In genomic region chr12:68785823-68786222, GRCh38 we compare ENCODE assay signal across 1 cellular context.
TF ChIP-seq lines count a peak whose summit lies in the region.

No MANE protein-coding gene starts in this region.

TF ChIP-seq in HepG2, 621 proteins besides CTCF, POLR2A, EP300 and RAD21 (continued from another document and continues in another):
- TF ChIP-seq ZUFSP (CRISPR knock-in tag; IDR thresholded peaks at IDR 0.05; ENCODE audit: borderline replicate concordance), result no peak
- TF ChIP-seq, protein P1, sequence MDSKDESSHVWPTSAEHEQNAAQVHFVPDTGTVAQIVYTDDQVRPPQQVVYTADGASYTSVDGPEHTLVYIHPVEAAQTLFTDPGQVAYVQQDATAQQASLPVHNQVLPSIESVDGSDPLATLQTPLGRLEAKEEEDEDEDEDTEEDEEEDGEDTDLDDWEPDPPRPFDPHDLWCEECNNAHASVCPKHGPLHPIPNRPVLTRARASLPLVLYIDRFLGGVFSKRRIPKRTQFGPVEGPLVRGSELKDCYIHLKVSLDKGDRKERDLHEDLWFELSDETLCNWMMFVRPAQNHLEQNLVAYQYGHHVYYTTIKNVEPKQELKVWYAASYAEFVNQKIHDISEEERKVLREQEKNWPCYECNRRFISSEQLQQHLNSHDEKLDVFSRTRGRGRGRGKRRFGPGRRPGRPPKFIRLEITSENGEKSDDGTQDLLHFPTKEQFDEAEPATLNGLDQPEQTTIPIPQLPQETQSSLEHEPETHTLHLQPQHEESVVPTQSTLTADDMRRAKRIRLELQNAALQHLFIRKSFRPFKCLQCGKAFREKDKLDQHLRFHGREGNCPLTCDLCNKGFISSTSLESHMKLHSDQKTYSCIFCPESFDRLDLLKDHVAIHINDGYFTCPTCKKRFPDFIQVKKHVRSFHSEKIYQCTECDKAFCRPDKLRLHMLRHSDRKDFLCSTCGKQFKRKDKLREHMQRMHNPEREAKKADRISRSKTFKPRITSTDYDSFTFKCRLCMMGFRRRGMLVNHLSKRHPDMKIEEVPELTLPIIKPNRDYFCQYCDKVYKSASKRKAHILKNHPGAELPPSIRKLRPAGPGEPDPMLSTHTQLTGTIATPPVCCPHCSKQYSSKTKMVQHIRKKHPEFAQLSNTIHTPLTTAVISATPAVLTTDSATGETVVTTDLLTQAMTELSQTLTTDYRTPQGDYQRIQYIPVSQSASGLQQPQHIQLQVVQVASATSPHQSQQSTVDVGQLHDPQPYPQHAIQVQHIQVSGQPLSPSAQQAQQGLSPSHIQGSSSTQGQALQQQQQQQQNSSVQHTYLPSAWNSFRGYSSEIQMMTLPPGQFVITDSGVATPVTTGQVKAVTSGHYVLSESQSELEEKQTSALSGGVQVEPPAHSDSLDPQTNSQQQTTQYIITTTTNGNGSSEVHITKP (CRISPR knock-in tag; IDR thresholded peaks at IDR 0.05; ENCODE audit: low read depth), result no peak
- no peak for TF ChIP-seq NR2F6 (IDR thresholded peaks at IDR 0.05)
- 0 out of 2 replicates have a peak, but pooled peaks have one; percentile 11 for TF ChIP-seq NR2F6 (CRISPR knock-in tag; IDR thresholded peaks at IDR 0.05)
- TF ChIP-seq FOXM1 (CRISPR knock-in tag; IDR thresholded peaks at IDR 0.05), result no peak
- TF ChIP-seq GATAD1 (CRISPR knock-in tag; IDR thresholded peaks at IDR 0.05), result no peak
- no peak for TF ChIP-seq ZFX (CRISPR knock-in tag; IDR thresholded peaks at IDR 0.05; ENCODE audit: low read depth)
- TF ChIP-seq, protein P2, sequence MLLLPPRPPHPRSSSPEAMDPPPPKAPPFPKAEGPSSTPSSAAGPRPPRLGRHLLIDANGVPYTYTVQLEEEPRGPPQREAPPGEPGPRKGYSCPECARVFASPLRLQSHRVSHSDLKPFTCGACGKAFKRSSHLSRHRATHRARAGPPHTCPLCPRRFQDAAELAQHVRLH (CRISPR knock-in tag; IDR thresholded peaks at IDR 0.05; ENCODE audit: borderline replicate concordance, low read depth), result no peak
- no peak for TF ChIP-seq HDAC6 (IDR thresholded peaks at IDR 0.05; ENCODE audit: low read depth, low read length)
- no peak for TF ChIP-seq ZNF274 (CRISPR knock-in tag; IDR thresholded peaks at IDR 0.05)
- TF ChIP-seq ZSCAN21 (CRISPR knock-in tag; IDR thresholded peaks at IDR 0.05; ENCODE audit: borderline replicate concordance), result no peak
- TF ChIP-seq ZNF292 (CRISPR knock-in tag; IDR thresholded peaks at IDR 0.05; ENCODE audit: borderline replicate concordance, low read depth), result no peak
- no peak for TF ChIP-seq ZFP91 (CRISPR knock-in tag; IDR thresholded peaks at IDR 0.05; ENCODE audit: borderline replicate concordance)
- TF ChIP-seq CEBPG (CRISPR knock-in tag; IDR thresholded peaks at IDR 0.05), result no peak
- TF ChIP-seq ETV5 (CRISPR knock-in tag; IDR thresholded peaks at IDR 0.05; ENCODE audit: borderline replicate concordance), result no peak
- 0 out of 2 replicates have a peak, but pooled peaks have one; percentile 24 for TF ChIP-seq IKZF5 (CRISPR knock-in tag; IDR thresholded peaks at IDR 0.05)
- no peak for TF ChIP-seq ZNF790 (CRISPR knock-in tag; IDR thresholded peaks at IDR 0.05; ENCODE audit: borderline replicate concordance)
- no peak for TF ChIP-seq ZFAT (CRISPR knock-in tag; conservative IDR thresholded peaks at IDR 0.05)
- TF ChIP-seq RCOR2 (CRISPR knock-in tag; IDR thresholded peaks at IDR 0.05), result 0 out of 2 replicates have a peak, but pooled peaks have one; percentile 25
- TF ChIP-seq MYC (CRISPR knock-in tag; IDR thresholded peaks at IDR 0.05; ENCODE audit: borderline replicate concordance), result no peak
- no peak for TF ChIP-seq ZNF761 (CRISPR knock-in tag; conservative IDR thresholded peaks at IDR 0.05)
- no peak for TF ChIP-seq ZNF784 (CRISPR knock-in tag; IDR thresholded peaks at IDR 0.05; ENCODE audit: borderline replicate concordance)
- no peak for TF ChIP-seq ZNF205 (CRISPR knock-in tag; IDR thresholded peaks at IDR 0.05)
- no peak for TF ChIP-seq KLF13 (CRISPR knock-in tag; IDR thresholded peaks at IDR 0.05)
- TF ChIP-seq ZNF773 (CRISPR knock-in tag; IDR thresholded peaks at IDR 0.05; ENCODE audit: borderline replicate concordance), result no peak
- TF ChIP-seq NR2C2 (CRISPR knock-in tag; IDR thresholded peaks at IDR 0.05; ENCODE audit: borderline replicate concordance), result no peak
- no peak for TF ChIP-seq HNRNPUL1 (IDR thresholded peaks at IDR 0.05; ENCODE audit: low read depth, low read length)
- TF ChIP-seq RARA (CRISPR knock-in tag; IDR thresholded peaks at IDR 0.05), result peak; percentile 67
- no peak for TF ChIP-seq ZSCAN30 (CRISPR knock-in tag; IDR thresholded peaks at IDR 0.05)
- no peak for TF ChIP-seq GTF3A (CRISPR knock-in tag; conservative IDR thresholded peaks at IDR 0.05)
- TF ChIP-seq ZNF44 (CRISPR knock-in tag; IDR thresholded peaks at IDR 0.05), result no peak
- no peak for TF ChIP-seq MLLT10 (CRISPR knock-in tag; IDR thresholded peaks at IDR 0.05)
- TF ChIP-seq, protein P3, sequence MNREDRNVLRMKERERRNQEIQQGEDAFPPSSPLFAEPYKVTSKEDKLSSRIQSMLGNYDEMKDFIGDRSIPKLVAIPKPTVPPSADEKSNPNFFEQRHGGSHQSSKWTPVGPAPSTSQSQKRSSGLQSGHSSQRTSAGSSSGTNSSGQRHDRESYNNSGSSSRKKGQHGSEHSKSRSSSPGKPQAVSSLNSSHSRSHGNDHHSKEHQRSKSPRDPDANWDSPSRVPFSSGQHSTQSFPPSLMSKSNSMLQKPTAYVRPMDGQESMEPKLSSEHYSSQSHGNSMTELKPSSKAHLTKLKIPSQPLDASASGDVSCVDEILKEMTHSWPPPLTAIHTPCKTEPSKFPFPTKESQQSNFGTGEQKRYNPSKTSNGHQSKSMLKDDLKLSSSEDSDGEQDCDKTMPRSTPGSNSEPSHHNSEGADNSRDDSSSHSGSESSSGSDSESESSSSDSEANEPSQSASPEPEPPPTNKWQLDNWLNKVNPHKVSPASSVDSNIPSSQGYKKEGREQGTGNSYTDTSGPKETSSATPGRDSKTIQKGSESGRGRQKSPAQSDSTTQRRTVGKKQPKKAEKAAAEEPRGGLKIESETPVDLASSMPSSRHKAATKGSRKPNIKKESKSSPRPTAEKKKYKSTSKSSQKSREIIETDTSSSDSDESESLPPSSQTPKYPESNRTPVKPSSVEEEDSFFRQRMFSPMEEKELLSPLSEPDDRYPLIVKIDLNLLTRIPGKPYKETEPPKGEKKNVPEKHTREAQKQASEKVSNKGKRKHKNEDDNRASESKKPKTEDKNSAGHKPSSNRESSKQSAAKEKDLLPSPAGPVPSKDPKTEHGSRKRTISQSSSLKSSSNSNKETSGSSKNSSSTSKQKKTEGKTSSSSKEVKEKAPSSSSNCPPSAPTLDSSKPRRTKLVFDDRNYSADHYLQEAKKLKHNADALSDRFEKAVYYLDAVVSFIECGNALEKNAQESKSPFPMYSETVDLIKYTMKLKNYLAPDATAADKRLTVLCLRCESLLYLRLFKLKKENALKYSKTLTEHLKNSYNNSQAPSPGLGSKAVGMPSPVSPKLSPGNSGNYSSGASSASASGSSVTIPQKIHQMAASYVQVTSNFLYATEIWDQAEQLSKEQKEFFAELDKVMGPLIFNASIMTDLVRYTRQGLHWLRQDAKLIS (CRISPR knock-in tag; IDR thresholded peaks at IDR 0.05), result no peak
- TF ChIP-seq SP140L (CRISPR knock-in tag; IDR thresholded peaks at IDR 0.05; ENCODE audit: borderline replicate concordance), result no peak
- TF ChIP-seq MTF2 (CRISPR knock-in tag; IDR thresholded peaks at IDR 0.05; ENCODE audit: borderline replicate concordance), result no peak
- TF ChIP-seq ZIK1 (CRISPR knock-in tag; IDR thresholded peaks at IDR 0.05; ENCODE audit: borderline replicate concordance, low read depth), result no peak
- TF ChIP-seq HNF4G (IDR thresholded peaks at IDR 0.05; ENCODE audit: borderline replicate concordance, low read depth, low read length), result peak; percentile 56; the same call in 1 of the 2 replicates
- no peak for TF ChIP-seq HNF4G (CRISPR knock-in tag; IDR thresholded peaks at IDR 0.05; ENCODE audit: borderline replicate concordance, low read depth)
- no peak for TF ChIP-seq KAT7 (CRISPR knock-in tag; IDR thresholded peaks at IDR 0.05; ENCODE audit: borderline replicate concordance)
- TF ChIP-seq SATB2 (CRISPR knock-in tag; IDR thresholded peaks at IDR 0.05), result no peak
- no peak for TF ChIP-seq NKX3-1 (CRISPR knock-in tag; IDR thresholded peaks at IDR 0.05)
- TF ChIP-seq ZBTB3 (CRISPR knock-in tag; IDR thresholded peaks at IDR 0.05; ENCODE audit: borderline replicate concordance, low read depth), result no peak
- no peak for TF ChIP-seq MEIS1 (CRISPR knock-in tag; IDR thresholded peaks at IDR 0.05; ENCODE audit: borderline replicate concordance)
- no peak for TF ChIP-seq ZNF557 (CRISPR knock-in tag; IDR thresholded peaks at IDR 0.05)
- no peak for TF ChIP-seq RORA (CRISPR knock-in tag; IDR thresholded peaks at IDR 0.05)
- TF ChIP-seq SALL1 (CRISPR knock-in tag; IDR thresholded peaks at IDR 0.05), result peak; percentile 13; the same call in 1 of the 2 replicates
- TF ChIP-seq BRD4 (CRISPR knock-in tag; IDR thresholded peaks at IDR 0.05), result no peak
- TF ChIP-seq ZBTB8A (CRISPR knock-in tag; IDR thresholded peaks at IDR 0.05; ENCODE audit: borderline replicate concordance, low read depth), result no peak
- TF ChIP-seq ATF7-NPFF (CRISPR knock-in tag; IDR thresholded peaks at IDR 0.05; ENCODE audit: low read depth), result no peak
- 0 out of 2 replicates have a peak, but pooled peaks have one; percentile 55 for TF ChIP-seq ZMYM2 (CRISPR knock-in tag; IDR thresholded peaks at IDR 0.05)
- no peak for TF ChIP-seq RBAK (CRISPR knock-in tag; IDR thresholded peaks at IDR 0.05)
- no peak for TF ChIP-seq PLSCR1 (CRISPR knock-in tag; IDR thresholded peaks at IDR 0.05; ENCODE audit: borderline replicate concordance)
- TF ChIP-seq, protein P4, sequence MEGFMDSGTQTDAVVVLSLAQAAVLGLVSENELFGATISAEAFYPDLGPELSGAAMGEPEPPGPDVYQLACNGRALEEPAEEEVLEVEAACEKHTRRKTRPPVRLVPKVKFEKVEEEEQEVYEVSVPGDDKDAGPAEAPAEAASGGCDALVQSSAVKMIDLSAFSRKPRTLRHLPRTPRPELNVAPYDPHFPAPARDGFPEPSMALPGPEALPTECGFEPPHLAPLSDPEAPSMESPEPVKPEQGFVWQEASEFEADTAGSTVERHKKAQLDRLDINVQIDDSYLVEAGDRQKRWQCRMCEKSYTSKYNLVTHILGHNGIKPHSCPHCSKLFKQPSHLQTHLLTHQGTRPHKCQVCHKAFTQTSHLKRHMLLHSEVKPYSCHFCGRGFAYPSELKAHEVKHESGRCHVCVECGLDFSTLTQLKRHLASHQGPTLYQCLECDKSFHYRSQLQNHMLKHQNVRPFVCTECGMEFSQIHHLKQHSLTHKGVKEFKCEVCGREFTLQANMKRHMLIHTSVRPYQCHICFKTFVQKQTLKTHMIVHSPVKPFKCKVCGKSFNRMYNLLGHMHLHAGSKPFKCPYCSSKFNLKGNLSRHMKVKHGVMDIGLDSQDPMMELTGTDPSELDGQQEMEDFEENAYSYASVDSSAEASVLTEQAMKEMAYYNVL (CRISPR knock-in tag; IDR thresholded peaks at IDR 0.05; ENCODE audit: borderline replicate concordance), result no peak
- no peak for TF ChIP-seq ZNF556 (CRISPR knock-in tag; IDR thresholded peaks at IDR 0.05; ENCODE audit: borderline replicate concordance)
- 0 out of 2 replicates have a peak, but pooled peaks have one; percentile 25 for TF ChIP-seq ZMYM4 (CRISPR knock-in tag; IDR thresholded peaks at IDR 0.05)
- no peak for TF ChIP-seq ZBTB38 (CRISPR knock-in tag; IDR thresholded peaks at IDR 0.05)
- no peak for TF ChIP-seq ZNF629 (CRISPR knock-in tag; conservative IDR thresholded peaks at IDR 0.05)
- TF ChIP-seq NR2F1 (CRISPR knock-in tag; IDR thresholded peaks at IDR 0.05), result peak in 1 of 2 experiments; percentile 37; a peak in 1 of 4 replicates
- no peak for TF ChIP-seq ZNF234 (CRISPR knock-in tag; conservative IDR thresholded peaks at IDR 0.05)
- no peak for TF ChIP-seq TBX3 (IDR thresholded peaks at IDR 0.05; ENCODE audit: borderline replicate concordance)
- 0 out of 2 replicates have a peak, but pooled peaks have one; percentile 10 for TF ChIP-seq HOXA3 (CRISPR knock-in tag; IDR thresholded peaks at IDR 0.05)
